14 cellular contexts compared by ENCODE assay signal in genomic region chr17:44990994-44991393, GRCh38. TPM values are rescaled to one million over a fixed set of nuclear protein-coding genes. Genes with fewer than 3 reads are reported as not detected.
DNase-seq lines count a peak whose midpoint lies in the region; TF ChIP-seq lines count a peak whose summit lies in the region.
"Had no signal": no experiment of that assay in that cellular context is flagged by ENCODE, and none has a peak within 500 bp of the region (broad histone marks: within the 10 kb centered on the region; RNA-seq: fewer than 3 reads in every experiment).

No MANE protein-coding gene starts in this region.

- H3K36me3 Mint-ChIP-seq in Calu3 (ENCODE audit: insufficient read depth, unreplicated experiment) (no peaks in the 10 kb centered on the region), MCF 10A (ENCODE audit: insufficient read depth, unreplicated experiment) (no peaks in the 10 kb centered on the region)
- H3K36me3 Mint-ChIP-seq: CD8-positive, alpha-beta T cell had no signal

- CTCF ChIA-PET in Calu3 (lab: Charles Lee) (interaction anchor here (0.9 to 2.8 kb wide), 9 partner anchors 9 to 71 kb away, joined by 3 to 12 read pairs (median 5); partner anchors contain the start of gene C1QL1), MCF 10A (lab: Yijun Ruan, JAX) (interaction anchor here (0.7 to 1.6 kb wide), 4 partner anchors 19 to 73 kb away, joined by 3 to 6 read pairs (median 3); no protein-coding TSS in a partner anchor)

- H3K4me3 Mint-ChIP-seq in Calu3 (ENCODE audit: low read depth, unreplicated experiment) (no peak overlapping the region), MCF 10A (ENCODE audit: unreplicated experiment) (no peak overlapping the region)
- H3K4me3 Mint-ChIP-seq: CD8-positive, alpha-beta T cell had no signal

- POLR2A ChIA-PET in MCF 10A (lab: Yijun Ruan, JAX) = interaction anchor here (1.1 kb wide), 1 partner anchor 92 kb away, joined by 3 read pairs; no protein-coding TSS in a partner anchor

- H3K27me3 Mint-ChIP-seq in Calu3 (ENCODE audit: unreplicated experiment) = peaks cover 81% of the 10 kb centered on the region
- H3K27me3 Mint-ChIP-seq in MCF 10A (ENCODE audit: insufficient read depth, unreplicated experiment) = no peaks in the 10 kb centered on the region

- H3K27ac Mint-ChIP-seq in Calu3 (ENCODE audit: unreplicated experiment) (no peak overlapping the region), MCF 10A (ENCODE audit: low read depth, unreplicated experiment) (no peak overlapping the region)
- H3K27ac Mint-ChIP-seq: CD8-positive, alpha-beta T cell had no signal

- no peak for TF ChIP-seq CTCF in Calu3 (IDR thresholded peaks at IDR 0.05; ENCODE audit: unreplicated experiment)
- TF ChIP-seq CTCF in MCF 10A (IDR thresholded peaks at IDR 0.05; ENCODE audit: unreplicated experiment) = no peak

- intact Hi-C loops in Calu3 (cut with micrococcal nuclease; ENCODE audit: unreplicated experiment) = no loop called here
- intact Hi-C loops in MCF 10A (cut with micrococcal nuclease) = no loop called here

- BruUV-seq in Calu3 (replicated peaks; lab: Mats Ljungman, UMichigan) = no TSS peak
- no TSS peak for BruUV-seq in MCF 10A (replicated peaks; lab: Mats Ljungman, UMichigan)

- H3K9me3 Mint-ChIP-seq in Calu3 (ENCODE audit: low read depth, unreplicated experiment) (no peaks in the 10 kb centered on the region), MCF 10A (ENCODE audit: unreplicated experiment) (no peaks in the 10 kb centered on the region)
- H3K9me3 Mint-ChIP-seq: CD8-positive, alpha-beta T cell had no signal

- DNase-seq in Calu3 = peak; percentile 46
- peak; percentile 47 for DNase-seq in HT1080 (ENCODE audit: low read depth)
- DNase-seq in NCI-H524 (lab: John Stamatoyannopoulos, UW) = peak; percentile 73 to 82
- peak; percentile 28 for DNase-seq in dermis blood vessel endothelial cell
- no peak for DNase-seq in OCI-M2 (lab: John Stamatoyannopoulos, UW; ENCODE audit: unreplicated experiment)
- no peak for DNase-seq in NCI-H1105 (lab: John Stamatoyannopoulos, UW)
- no peak for DNase-seq in dedifferentiated amniotic fluid mesenchymal stem cell (ENCODE audit: extremely low spot score)
- no peak for DNase-seq in MCF 10A (ENCODE audit: unreplicated experiment)
- DNase-seq: CD8-positive, alpha-beta T cell; EL; GOT3; MG63; NCI-H2029; NCI-H526 treated with DMSO at 0.1 percent for 48 hours had no signal

- H3K4me1 Mint-ChIP-seq in Calu3 (ENCODE audit: low read depth, unreplicated experiment) = peaks cover 8% of the 10 kb centered on the region
- no peaks in the 10 kb centered on the region for H3K4me1 Mint-ChIP-seq in MCF 10A (ENCODE audit: insufficient read depth, unreplicated experiment)

RNA-seq across cellular contexts. Expression of gene C1QL1, which starts 22.9 kb away (rescaled TPM):
- total RNA-seq in Calu3 (2022) = 1.3 and 1.5 TPM in 2 replicates
- total RNA-seq in HT1080 (2014; rRNA removed; shearing (Covaris generic)) = 3.1 and 3.6 TPM in 2 replicates
- polyA plus RNA-seq in HT1080 (2015; cell fraction: cytosol; rRNA removed) = 18.3 and 22.2 TPM in 2 replicates
- 5.6 and 6.4 TPM in 2 replicates for polyA plus RNA-seq in HT1080 (2015; cell fraction: nucleus; rRNA removed)
- total RNA-seq in dermis blood vessel endothelial cell = 0.14 TPM in 1 of 2 replicates, not detected in the other
- total RNA-seq in MCF 10A (2022) = 0.56 and 0.96 TPM in 2 replicates
- total RNA-seq: CD8-positive, alpha-beta T cell had no signal

RNA-seq across cellular contexts. Expression of gene KIF18B, which starts 43.4 kb away (rescaled TPM):
- 72.8 and 84.6 TPM in 2 replicates for total RNA-seq in Calu3 (2022)
- 13.1 and 15.9 TPM in 2 replicates for total RNA-seq in HT1080 (2014; rRNA removed; shearing (Covaris generic))
- polyA plus RNA-seq in HT1080 (2015; cell fraction: cytosol; rRNA removed) = 28.7 and 28.8 TPM in 2 replicates
- polyA plus RNA-seq in HT1080 (2015; cell fraction: nucleus; rRNA removed) = 136 and 138 TPM in 2 replicates
- total RNA-seq in dermis blood vessel endothelial cell = 1.4 and 7.3 TPM in 2 replicates
- total RNA-seq in MCF 10A (2022) = 11.2 and 17.5 TPM in 2 replicates

Comparison
In these comparisons a context has a peak if more than half of its experiments do, and no peak if none do; other contexts are left out.
1. DNase-seq: peak in Calu3 (single experiment), HT1080 (single experiment), NCI-H524 (2 of 2) and dermis blood vessel endothelial cell (single experiment); none in OCI-M2 (single experiment), NCI-H1105 (single experiment), dedifferentiated amniotic fluid mesenchymal stem cell (single experiment) and MCF 10A (single experiment).